ENCODE assay signal across 8 cellular contexts in genomic region chr12:109387425-109388166, GRCh38. TPM values are rescaled to one million over a fixed set of nuclear protein-coding genes. Genes with fewer than 3 reads are reported as not detected.
DNase-seq lines count a peak whose midpoint lies in the region; ATAC-seq and TF ChIP-seq lines count a peak whose summit lies in the region.

No MANE protein-coding gene starts in this region.

- H3K4me3 ChIP-seq in PC-3 (ENCODE audit: low read length) (no peak overlapping the region), esophagus squamous epithelium (no peak overlapping the region), sigmoid colon (no peak overlapping the region)

- H3K27ac ChIP-seq in PC-3 (ENCODE audit: low read length) (no peak overlapping the region), esophagus squamous epithelium (no peak overlapping the region), sigmoid colon (no peak overlapping the region)

- H3K27me3 Mint-ChIP-seq in activated CD4-positive, alpha-beta T cell treated with anti-CD3 and anti-CD28 coated beads for 36 hours, result peaks cover 37% of the 10 kb centered on the region

- POLR2A ChIA-PET in PC-3 (lab: Charles Lee; ENCODE audit: unreplicated experiment), result no interaction called here
- POLR2A ChIA-PET in activated CD4-positive, alpha-beta T cell treated with anti-CD3 and anti-CD28 coated beads for 36 hours (lab: Charles Lee), result no interaction called here

- CTCF ChIA-PET in PC-3 (lab: Charles Lee), result interaction anchor here (0.6 kb wide), 1 partner anchor 769 kb away, joined by 3 read pairs; no protein-coding TSS in a partner anchor
- CTCF ChIA-PET in activated CD4-positive, alpha-beta T cell treated with anti-CD3 and anti-CD28 coated beads for 36 hours (lab: Charles Lee), result interaction anchor here (0.6 to 2.9 kb wide), 5 partner anchors 10 to 275 kb away, joined by 3 to 12 read pairs (median 3); no protein-coding TSS in a partner anchor

- peak; percentile 77 for TF ChIP-seq CTCF in PC-3 (conservative IDR thresholded peaks at IDR 0.05; ENCODE audit: low read depth, low read length)
- peak in 4 of 6 experiments; percentile 21 to 46 (median 32) for TF ChIP-seq CTCF in esophagus squamous epithelium (IDR thresholded peaks at IDR 0.05)
- TF ChIP-seq CTCF in sigmoid colon (IDR thresholded peaks at IDR 0.05), result peak in 3 of 4 experiments; percentile 23 to 57 (median 39)

- H3K9me3 ChIP-seq in PC-3 (ENCODE audit: low read length) (no peaks in the 10 kb centered on the region), esophagus squamous epithelium (no peaks in the 10 kb centered on the region), sigmoid colon (peaks cover 0 to 6% (median 0%) of the 10 kb centered on the region in 4 donors)

- WGBS in esophagus squamous epithelium, 2 donors, result 61 to 72% methylated on average over 7 to 9 of the region's 9 CpGs
- 54 to 68% methylated on average over 9 of the region's 9 CpGs for WGBS in sigmoid colon, 2 donors

- intact Hi-C loops in PC-3 (cut with micrococcal nuclease), result no loop called here
- intact Hi-C loops in esophagus squamous epithelium (cut with DNase I), result loop anchor here (10.0 kb wide), 1 partner anchor 273 kb away; the partner anchor contains the start of gene ACACB
- intact Hi-C loops in sigmoid colon (cut with DNase I), result no loop called here
- intact Hi-C loops in activated CD4-positive, alpha-beta T cell treated with anti-CD3 and anti-CD28 coated beads for 36 hours (cut with DNase I, micrococcal nuclease), result loop anchor here (5.0 to 10.0 kb wide), 2 partner anchors 275 to 503 kb away; partner anchors contain the start of gene DAO (in 1 of the 2)

- no peak overlapping the region for H2AFZ ChIP-seq in PC-3 (ENCODE audit: low read length)

- H3K9me3 Mint-ChIP-seq in activated CD4-positive, alpha-beta T cell treated with anti-CD3 and anti-CD28 coated beads for 36 hours (ENCODE audit: low read depth), result no peaks in the 10 kb centered on the region

- H4K20me1 ChIP-seq in PC-3 (ENCODE audit: low read length), result no peaks in the 10 kb centered on the region

- H3K27ac Mint-ChIP-seq in activated CD4-positive, alpha-beta T cell treated with anti-CD3 and anti-CD28 coated beads for 36 hours, result no peak overlapping the region

- H3K4me1 Mint-ChIP-seq in activated CD4-positive, alpha-beta T cell treated with anti-CD3 and anti-CD28 coated beads for 36 hours, result no peaks in the 10 kb centered on the region

- BruUV-seq in PC-3 (replicated peaks; lab: Mats Ljungman, UMichigan), result no TSS peak

- H3K4me1 ChIP-seq in PC-3 (ENCODE audit: insufficient read depth, low read length) (no peaks in the 10 kb centered on the region), esophagus squamous epithelium (peaks cover 0 to 14% (median 0%) of the 10 kb centered on the region in 3 donors), sigmoid colon (peaks cover 0 to 30% (median 20%) of the 10 kb centered on the region in 4 donors)

- H3K36me3 ChIP-seq in PC-3 (ENCODE audit: low read depth, low read length) (no peaks in the 10 kb centered on the region; the same call in 1 of the 2 replicates), esophagus squamous epithelium (no peaks in the 10 kb centered on the region), sigmoid colon (no peaks in the 10 kb centered on the region)

- TF ChIP-seq POLR2A in esophagus squamous epithelium (IDR thresholded peaks at IDR 0.05), result no peak
- no peak for TF ChIP-seq POLR2A in sigmoid colon (IDR thresholded peaks at IDR 0.05)

- no peak overlapping the region for H3K4me2 ChIP-seq in PC-3 (ENCODE audit: low read length)

- peak; percentile 14 for DNase-seq in CD1c-positive myeloid dendritic cell (ENCODE audit: extremely low spot score)
- peak; percentile 2 for DNase-seq in HK-2 (ENCODE audit: unreplicated experiment)
- peak; percentile 61 for DNase-seq in PC-3
- DNase-seq in esophagus squamous epithelium (lab: John Stamatoyannopoulos, UW), result no peak
- DNase-seq in sigmoid colon, result no peak
- DNase-seq in NK-92 (lab: John Stamatoyannopoulos, UW; ENCODE audit: unreplicated experiment), result no peak
- DNase-seq in activated CD4-positive, alpha-beta T cell treated with anti-CD3 and anti-CD28 coated beads for 36 hours, result no peak

- H3K9me2 ChIP-seq in PC-3 (replicated peaks; ENCODE audit: low read length), result no peaks in the 10 kb centered on the region

- no peaks in the 10 kb centered on the region for H3K36me3 Mint-ChIP-seq in activated CD4-positive, alpha-beta T cell treated with anti-CD3 and anti-CD28 coated beads for 36 hours (ENCODE audit: low read depth)

- no peak for TF ChIP-seq EP300 in sigmoid colon (IDR thresholded peaks at IDR 0.05)

- H3F3A ChIP-seq in PC-3 (ENCODE audit: low read length, unreplicated experiment), result no peaks in the 10 kb centered on the region

- peaks cover 18% of the 10 kb centered on the region; the same call in 1 of the 2 replicates for H3K27me3 ChIP-seq in PC-3 (ENCODE audit: low read length)
- peaks cover 0 to 22% (median 0%) of the 10 kb centered on the region in 4 donors for H3K27me3 ChIP-seq in esophagus squamous epithelium
- no peaks in the 10 kb centered on the region for H3K27me3 ChIP-seq in sigmoid colon

- H3K9ac ChIP-seq in PC-3 (ENCODE audit: low read length), result no peak overlapping the region

- ATAC-seq in PC-3 (peak; percentile 47), GM21447 (IDR thresholded peaks at IDR 0.05; ENCODE audit: unreplicated experiment) (no peak)
- no peak for ATAC-seq in activated CD4-positive, alpha-beta T cell treated with anti-CD3 and anti-CD28 coated beads for 36 hours

- no peaks in the 10 kb centered on the region for H3K79me2 ChIP-seq in PC-3 (ENCODE audit: low read length)

- H3K4me3 Mint-ChIP-seq in activated CD4-positive, alpha-beta T cell treated with anti-CD3 and anti-CD28 coated beads for 36 hours, result no peak overlapping the region

RNA-seq across cellular contexts. Expression of gene MYO1H, which starts 39.9 kb away (rescaled TPM):
- total RNA-seq in PC-3 (2014; rRNA removed) (not detected in 2 replicates), esophagus squamous epithelium (under 1 TPM in 3 of 4 donors, not detected in 1; 0.48 to 0.83 (median 0.62) TPM), sigmoid colon (not detected)
- under 1 TPM in 1 of 3 donors, not detected in 2; 0.07 TPM for polyA plus RNA-seq in sigmoid colon
- total RNA-seq in activated CD4-positive, alpha-beta T cell treated with anti-CD3 and anti-CD28 coated beads for 36 hours, result not detected

Comparison
In these comparisons a context has a peak if more than half of its experiments do, and no peak if none do; other contexts are left out.
1. DNase-seq: peak in CD1c-positive myeloid dendritic cell (single experiment), HK-2 (single experiment) and PC-3 (single experiment); none in esophagus squamous epithelium (single experiment), sigmoid colon (single experiment), NK-92 (single experiment) and activated CD4-positive, alpha-beta T cell treated with anti-CD3 and anti-CD28 coated beads for 36 hours (single experiment).
2. intact Hi-C loops: an anchor here in esophagus squamous epithelium (10.0 kb wide) and activated CD4-positive, alpha-beta T cell treated with anti-CD3 and anti-CD28 coated beads for 36 hours (5.0 to 10.0 kb wide); none called in PC-3 and sigmoid colon.
3. Peak in every context shown above with its lines, with median percentiles within 50 percentile points of each other: CTCF ChIP-seq.